In the genomic region with DNA sequence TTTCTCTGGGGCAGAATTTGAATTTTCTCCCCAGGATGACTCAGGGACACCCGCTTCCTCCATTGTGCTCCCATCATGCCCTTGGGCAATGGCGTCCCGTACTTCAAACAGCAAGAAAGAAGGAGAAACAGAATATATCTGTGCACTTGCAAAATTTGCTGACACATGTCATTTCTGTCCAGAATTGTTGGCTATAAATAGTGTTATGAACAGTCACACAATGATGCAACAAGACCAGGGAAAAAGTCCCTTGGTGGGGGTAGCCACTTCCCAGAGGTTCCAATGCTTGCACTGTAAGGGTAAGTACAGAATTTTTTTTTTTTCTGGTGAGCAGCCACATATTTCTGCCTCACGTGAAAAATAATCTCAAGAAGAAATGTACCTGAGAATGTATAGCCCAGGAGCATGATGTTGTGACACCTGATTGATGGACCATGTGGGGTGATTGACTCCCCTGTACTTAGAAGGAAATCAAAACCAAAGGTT, we compare ENCODE assay signal across 14 cellular contexts. TPM values are rescaled to one million over a fixed set of nuclear protein-coding genes. Genes with fewer than 3 reads are reported as not detected.
A peak's percentile ranks its signal among the peaks of the same experiment; 100 is the strongest.
DNase-seq lines count a peak whose midpoint lies in the region; ATAC-seq and TF ChIP-seq lines count a peak whose summit lies in the region.
"Had no signal": no experiment of that assay in that cellular context is flagged by ENCODE, and none has a peak within 500 bp of the region (broad histone marks: within the 10 kb centered on the region; RNA-seq: fewer than 3 reads in every experiment).

No MANE protein-coding gene starts in this region.

- H3K9me3 ChIP-seq in Loucy (ENCODE audit: insufficient read depth, low read depth, low read length) (no peaks in the 10 kb centered on the region), mucosa of rectum (ENCODE audit: control insufficient read depth in 2 of 2, low read length in 2 of 2) (no peaks in the 10 kb centered on the region)

- peaks cover 68% of the 10 kb centered on the region for H3K4me1 ChIP-seq in Loucy (ENCODE audit: insufficient read depth, low read length, poor library complexity, severe bottlenecking)
- no peaks in the 10 kb centered on the region for H3K4me1 ChIP-seq in mucosa of rectum (ENCODE audit: control insufficient read depth in 2 of 2, insufficient read depth in 2 of 2, low read length in 2 of 2)

- no peaks in the 10 kb centered on the region for H3K36me3 Mint-ChIP-seq in CD14-positive monocyte
- H3K36me3 Mint-ChIP-seq in activated naive CD8-positive, alpha-beta T cell treated with anti-CD3 and anti-CD28 coated beads, Interleukin-2, amount 10 ng/mL, durations not matched to agents 7 days and 5 days: no peaks in the 10 kb centered on the region
- H3K36me3 Mint-ChIP-seq: CD8-positive, alpha-beta T cell had no signal

- TF ChIP-seq CTCF in CD14-positive monocyte (IDR thresholded peaks at IDR 0.05) (no peak), Loucy (conservative IDR thresholded peaks at IDR 0.05; ENCODE audit: low read length) (no peak)

- ATAC-seq in activated naive CD8-positive, alpha-beta T cell treated with anti-CD3 and anti-CD28 coated beads, Interleukin-2, amount 10 ng/mL, durations not matched to agents 7 days and 5 days (ENCODE audit: low read depth): no peak
- ATAC-seq: CD8-positive, alpha-beta T cell had no signal

- H3K36me3 ChIP-seq in Loucy (ENCODE audit: insufficient read depth, low read length) (no peaks in the 10 kb centered on the region), mucosa of rectum (ENCODE audit: control insufficient read depth in 2 of 2, insufficient read depth in 2 of 2, low read length in 2 of 2) (no peaks in the 10 kb centered on the region)
- H3K36me3 ChIP-seq: WERI-Rb-1 had no signal

- H3K27me3 Mint-ChIP-seq in CD14-positive monocyte (ENCODE audit: low read depth in 3 of 3): peaks cover 0 to 4% (median 0%) of the 10 kb centered on the region in 3 donors
- H3K27me3 Mint-ChIP-seq in activated naive CD8-positive, alpha-beta T cell treated with anti-CD3 and anti-CD28 coated beads, Interleukin-2, amount 10 ng/mL, durations not matched to agents 7 days and 5 days: peaks cover 8% of the 10 kb centered on the region
- H3K27me3 Mint-ChIP-seq: central memory CD8-positive, alpha-beta T cell had no signal

- no peaks in the 10 kb centered on the region for H4K20me1 ChIP-seq in Loucy (ENCODE audit: insufficient read depth, low read length, poor library complexity, severe bottlenecking)

- no peak overlapping the region for H2AFZ ChIP-seq in Loucy (ENCODE audit: low read length)

- peak overlapping the region; percentile 71 to 74 for H3K4me3 Mint-ChIP-seq in CD14-positive monocyte
- H3K4me3 Mint-ChIP-seq in activated naive CD8-positive, alpha-beta T cell treated with anti-CD3 and anti-CD28 coated beads, Interleukin-2, amount 10 ng/mL, durations not matched to agents 7 days and 5 days: peak overlapping the region; percentile 86
- H3K4me3 Mint-ChIP-seq: CD8-positive, alpha-beta T cell; neural crest cell had no signal

- H3K27ac Mint-ChIP-seq in CD14-positive monocyte: peak overlapping the region; percentile 96 to 99 (median 98)
- H3K27ac Mint-ChIP-seq in activated naive CD8-positive, alpha-beta T cell treated with anti-CD3 and anti-CD28 coated beads, Interleukin-2, amount 10 ng/mL, durations not matched to agents 7 days and 5 days: no peak overlapping the region
- H3K27ac Mint-ChIP-seq: CD8-positive, alpha-beta T cell had no signal

- peaks cover 12% of the 10 kb centered on the region; the same call in 1 of the 2 replicates for H3F3A ChIP-seq in Loucy (ENCODE audit: low read depth)

- H3K27ac ChIP-seq in mucosa of rectum (ENCODE audit: low read depth in 2 of 2, low read length in 2 of 2): peak overlapping the region; percentile 48 to 61
- H3K27ac ChIP-seq: WERI-Rb-1 had no signal

- H3K9me3 Mint-ChIP-seq in CD14-positive monocyte: peaks cover 0 to 4% (median 2%) of the 10 kb centered on the region in 7 donors
- H3K9me3 Mint-ChIP-seq in activated naive CD8-positive, alpha-beta T cell treated with anti-CD3 and anti-CD28 coated beads, Interleukin-2, amount 10 ng/mL, durations not matched to agents 7 days and 5 days: no peaks in the 10 kb centered on the region
- H3K9me3 Mint-ChIP-seq: CD8-positive, alpha-beta T cell; central memory CD8-positive, alpha-beta T cell; neural crest cell had no signal

- H3K4me3 ChIP-seq in Loucy (ENCODE audit: low read length, poor library complexity, severe bottlenecking) (peak overlapping the region; percentile 78), mucosa of rectum (ENCODE audit: low read length in 2 of 2) (peak overlapping the region in 1 of 2 donors; percentile 13)

- peak; percentile 97 for DNase-seq in CD14-positive monocyte (ENCODE audit: low spot score)
- DNase-seq in activated naive CD8-positive, alpha-beta T cell treated with anti-CD3 and anti-CD28 coated beads, Interleukin-2, amount 10 ng/mL, durations not matched to agents 7 days and 5 days: no peak
- DNase-seq in NCI-H1436 (lab: John Stamatoyannopoulos, UW): no peak
- DNase-seq in SHP77 treated with DMSO at 0.1 percent for 48 hours (lab: John Stamatoyannopoulos, UW): no peak
- DNase-seq in amygdala (lab: John Stamatoyannopoulos, UW): no peak
- no peak for DNase-seq in HuH-7.5 (ENCODE audit: low spot score)
- DNase-seq: CD8-positive, alpha-beta T cell; NCI-H1436 treated with DMSO at 0.1 percent for 48 hours; NK-92 treated with Interleukin-12 subunit alpha and Interleukin-12 subunit beta, amount 100 ng/mL, for 24 hours; WERI-Rb-1 had no signal

- intact Hi-C loops in CD14-positive monocyte (cut with micrococcal nuclease): loop anchor here (2.0 to 5.0 kb wide), 3 partner anchors 15 to 167 kb away; partner anchors contain the start of gene LENG8 (in 1 of the 2)

- H3K4me2 ChIP-seq in Loucy (ENCODE audit: low read depth, low read length, poor library complexity, severe bottlenecking): peak overlapping the region; percentile 95

- peaks cover 55% of the 10 kb centered on the region for H3K79me2 ChIP-seq in Loucy (ENCODE audit: insufficient read depth, low read length)

- H3K9ac ChIP-seq in Loucy (ENCODE audit: low read depth, low read length, poor library complexity, severe bottlenecking) (peak overlapping the region; percentile 98), mucosa of rectum (ENCODE audit: low read depth in 1 of 2, low read length in 2 of 2) (no peak overlapping the region)

- peaks cover 82% of the 10 kb centered on the region for H3K4me1 Mint-ChIP-seq in CD14-positive monocyte
- peaks cover 71% of the 10 kb centered on the region for H3K4me1 Mint-ChIP-seq in activated naive CD8-positive, alpha-beta T cell treated with anti-CD3 and anti-CD28 coated beads, Interleukin-2, amount 10 ng/mL, durations not matched to agents 7 days and 5 days
- H3K4me1 Mint-ChIP-seq: neural crest cell had no signal

- H3K9me2 ChIP-seq in Loucy (replicated peaks; ENCODE audit: low read depth, low read length): no peaks in the 10 kb centered on the region

- POLR2A ChIA-PET in activated naive CD8-positive, alpha-beta T cell treated with anti-CD3 and anti-CD28 coated beads, Interleukin-2, amount 10 ng/mL, durations not matched to agents 7 days and 5 days (lab: Charles Lee): interaction anchor here (0.7 to 2.4 kb wide), 4 partner anchors 8 to 17 kb away, joined by 3 to 12 read pairs (median 6); partner anchors contain the start of gene LAIR1

- H3K27me3 ChIP-seq in Loucy (ENCODE audit: insufficient read depth, low read length, poor library complexity, severe bottlenecking) (no peaks in the 10 kb centered on the region), mucosa of rectum (ENCODE audit: control insufficient read depth in 2 of 2, insufficient read depth in 2 of 2, low read length in 2 of 2) (no peaks in the 10 kb centered on the region)

RNA-seq across cellular contexts. Expression of gene LAIR1, which starts 9.1 kb away (rescaled TPM):
- 10 to 100 TPM; 48.0 to 73.8 TPM for polyA plus RNA-seq in CD14-positive monocyte
- total RNA-seq in activated naive CD8-positive, alpha-beta T cell treated with anti-CD3 and anti-CD28 coated beads, Interleukin-2, amount 10 ng/mL, durations not matched to agents 7 days and 5 days: 10 to 100 TPM; 75.0 to 79.2 TPM
- total RNA-seq: neural crest cell had no signal

RNA-seq across cellular contexts. Expression of gene LILRA4, which starts 34.9 kb away (rescaled TPM):
- polyA plus RNA-seq in CD14-positive monocyte: 1 to 10 TPM; 2.2 to 3.4 TPM
- not detected for total RNA-seq in activated naive CD8-positive, alpha-beta T cell treated with anti-CD3 and anti-CD28 coated beads, Interleukin-2, amount 10 ng/mL, durations not matched to agents 7 days and 5 days
- total RNA-seq: CD8-positive, alpha-beta T cell; neural crest cell had no signal

RNA-seq across cellular contexts. Expression of gene TTYH1, which starts 41.4 kb away (rescaled TPM):
- not detected for polyA plus RNA-seq in CD14-positive monocyte
- total RNA-seq in activated naive CD8-positive, alpha-beta T cell treated with anti-CD3 and anti-CD28 coated beads, Interleukin-2, amount 10 ng/mL, durations not matched to agents 7 days and 5 days: 1 to 10 TPM; 1.1 to 1.9 TPM
- total RNA-seq: CD8-positive, alpha-beta T cell had no signal
